Comparison of ENCODE assay signal across 22 cellular contexts in genomic region chr20:35301426-35301825, GRCh38. TPM values are rescaled to one million over a fixed set of nuclear protein-coding genes. Genes with fewer than 3 reads are reported as not detected.
"Had no signal": no experiment of that assay in that cellular context is flagged by ENCODE, and none has a peak within 500 bp of the region (broad histone marks: within the 10 kb centered on the region; RNA-seq: fewer than 3 reads in every experiment).

No MANE protein-coding gene starts in this region.

- DNase-seq: activated CD4-positive, alpha-beta memory T cell treated with anti-CD3 and anti-CD28 coated beads for 36 hours; activated CD4-positive, alpha-beta T cell treated with anti-CD3 and anti-CD28 coated beads for 36 hours; activated gamma-delta T cell treated with Interleukin-2 at 50 U/mL for 16 hours; activated T-cell treated with anti-CD3 and anti-CD28 coated beads for 4 hours; anterior cingulate cortex; cerebellar nuclear complex; effector CD4-positive, alpha-beta T cell; left cardiac atrium; mesendoderm; nephron progenitor cell; nucleus accumbens; stimulated activated CD4-positive, alpha-beta T cell treated with anti-CD3 and anti-CD28 coated beads, Interleukin-2, amount 100 ng/mL, for 24 hours; SW 1271 had no signal

- H3K27ac Mint-ChIP-seq: activated CD4-positive, alpha-beta memory T cell treated with anti-CD3 and anti-CD28 coated beads for 36 hours; activated CD4-positive, alpha-beta T cell treated with anti-CD3 and anti-CD28 coated beads for 36 hours; activated T-helper 1 cell treated with anti-CD3 and anti-CD28 coated beads, Interleukin-12 subunit alpha, Interleukin-12 subunit beta, Interleukin-2, Interleukin-4 antibody, amounts not matched to agents 30 ng/mL and 10 ng/mL and 1 ng/mL, durations not matched to agents 14 hours and 24 hours and 36 hours; nephron progenitor cell; stimulated activated naive CD8-positive, alpha-beta T cell treated with anti-CD3 and anti-CD28 coated beads, Interleukin-15, Interleukin-2, amounts not matched to agents 100 ng/mL and 50 ng/mL, for 24 hours had no signal

- H3K27me3 ChIP-seq: breast epithelium, tibial nerve, vagina had no signal

- H3K4me1 ChIP-seq: breast epithelium had no signal

- H3K4me3 Mint-ChIP-seq: activated CD4-positive, alpha-beta memory T cell treated with anti-CD3 and anti-CD28 coated beads for 36 hours; activated CD4-positive, alpha-beta T cell treated with anti-CD3 and anti-CD28 coated beads for 36 hours; activated T-helper 1 cell treated with anti-CD3 and anti-CD28 coated beads, Interleukin-12 subunit alpha, Interleukin-12 subunit beta, Interleukin-2, Interleukin-4 antibody, amounts not matched to agents 30 ng/mL and 10 ng/mL and 1 ng/mL, durations not matched to agents 14 hours and 24 hours and 36 hours; nephron progenitor cell; stimulated activated naive CD8-positive, alpha-beta T cell treated with anti-CD3 and anti-CD28 coated beads, Interleukin-15, Interleukin-2, amounts not matched to agents 100 ng/mL and 50 ng/mL, for 24 hours had no signal

- H3K27me3 Mint-ChIP-seq: activated CD4-positive, alpha-beta memory T cell treated with anti-CD3 and anti-CD28 coated beads for 36 hours; activated CD4-positive, alpha-beta T cell treated with anti-CD3 and anti-CD28 coated beads for 36 hours; stimulated activated naive CD8-positive, alpha-beta T cell treated with anti-CD3 and anti-CD28 coated beads, Interleukin-15, Interleukin-2, amounts not matched to agents 100 ng/mL and 50 ng/mL, for 24 hours had no signal

- ATAC-seq: activated CD4-positive, alpha-beta T cell treated with anti-CD3 and anti-CD28 coated beads for 36 hours; left cardiac atrium had no signal

- H3K27ac ChIP-seq: breast epithelium, tibial nerve, vagina had no signal

- H3K9me3 Mint-ChIP-seq: activated CD4-positive, alpha-beta memory T cell treated with anti-CD3 and anti-CD28 coated beads for 36 hours; activated T-helper 1 cell treated with anti-CD3 and anti-CD28 coated beads, Interleukin-12 subunit alpha, Interleukin-12 subunit beta, Interleukin-2, Interleukin-4 antibody, amounts not matched to agents 30 ng/mL and 10 ng/mL and 1 ng/mL, durations not matched to agents 14 hours and 24 hours and 36 hours; nephron progenitor cell; stimulated activated naive CD8-positive, alpha-beta T cell treated with anti-CD3 and anti-CD28 coated beads, Interleukin-15, Interleukin-2, amounts not matched to agents 100 ng/mL and 50 ng/mL, for 24 hours had no signal

RNA-seq across cellular contexts. Expression of gene FAM83C, which starts 9.2 kb away (rescaled TPM):
- total RNA-seq: activated CD4-positive, alpha-beta memory T cell treated with anti-CD3 and anti-CD28 coated beads for 36 hours; activated CD4-positive, alpha-beta T cell treated with anti-CD3 and anti-CD28 coated beads for 36 hours; activated T-helper 1 cell treated with anti-CD3 and anti-CD28 coated beads, Interleukin-12 subunit alpha, Interleukin-12 subunit beta, Interleukin-2, Interleukin-4 antibody, amounts not matched to agents 30 ng/mL and 10 ng/mL and 1 ng/mL, durations not matched to agents 14 hours and 24 hours and 36 hours; esophagus muscularis mucosa; left cardiac atrium; posterior vena cava; skeletal muscle tissue; T-helper 2 cell treated with Interferon-gamma antibody and Interleukin-4, amounts not matched to agents 100 ng/mL and 5 ng/mL, for 36 hours; tibial nerve had no signal
